Comparison of ENCODE assay signal across 8 cellular contexts in genomic region chr1:85465791-85466134, GRCh38. TPM values are rescaled to one million over a fixed set of nuclear protein-coding genes. Genes with fewer than 3 reads are reported as not detected.
A peak's percentile ranks its signal among the peaks of the same experiment; 100 is the strongest.
DNase-seq lines count a peak whose midpoint lies in the region; ATAC-seq, FAIRE-seq and TF ChIP-seq lines count a peak whose summit lies in the region.

No MANE protein-coding gene starts in this region.

- 81% methylated on average over 1 of the region's 1 CpG; no CpG with 5 or more reads in 1 of the 2 experiments for WGBS in H1 (ENCODE audit: extremely low coverage in 1 of 2, insufficient coverage in 1 of 2, insufficient read length in 1 of 2, insufficient replicate concordance in 2 of 2, low coverage in 1 of 2, low lambda C conversion rate in 2 of 2, missing lambda C conversion rate in 1 of 2), 2 experiments

- peak overlapping the region in 1 of 4 experiments; percentile 87; a peak in 1 of 8 replicates for H3K4me3 ChIP-seq in H1 (ENCODE audit: extremely low read depth in 1 of 4, insufficient read depth in 2 of 4, low read depth in 3 of 4, low read length in 4 of 4)
- H3K4me3 ChIP-seq in neural cell (ENCODE audit: low read length), result peak overlapping the region; percentile 80

- CTCF ChIA-PET in H1 (lab: Charles Lee; ENCODE audit: partially characterized antibody), result interaction anchor here (0.7 to 4.8 kb wide), 9 partner anchors 18 to 157 kb away, joined by 3 to 16 read pairs (median 4); no protein-coding TSS in a partner anchor

- ATAC-seq in GM19463 (IDR thresholded peaks at IDR 0.05; ENCODE audit: unreplicated experiment) (no peak), HG03565 (IDR thresholded peaks at IDR 0.05; ENCODE audit: unreplicated experiment) (no peak)

- DNase-seq in M059J (ENCODE audit: low read depth) (peak; percentile 46), H1 (ENCODE audit: low read depth in 1 of 2, low spot score in 2 of 2) (no peak), D341Med (ENCODE audit: low spot score) (no peak), DMS114 treated with DMSO at 0.1 percent for 48 hours (lab: John Stamatoyannopoulos, UW; ENCODE audit: unreplicated experiment) (no peak)

- H2BK5ac ChIP-seq in H1 (ENCODE audit: low read depth, low read length), result no peak overlapping the region

- no peak overlapping the region for H4K8ac ChIP-seq in H1 (ENCODE audit: extremely low read depth, insufficient read depth, low read length)

- no peak for TF ChIP-seq RAD21 in H1 (IDR thresholded peaks at IDR 0.05 in 1 of 2, conservative IDR thresholded peaks at IDR 0.05 in 1 of 2; ENCODE audit: low read depth in 2 of 2, low read length in 2 of 2)
- no peak for TF ChIP-seq RAD21 in neural cell (conservative IDR thresholded peaks at IDR 0.05)

- H3K27me3 ChIP-seq in H1 (replicated peaks in 1 of 4; ENCODE audit: control insufficient read depth in 3 of 4, extremely low read depth in 1 of 4, insufficient read depth in 3 of 4, low read length in 3 of 4), result peaks cover 0 to 23% (median 16%) of the 10 kb centered on the region in 4 experiments; a peak in 6 of 7 replicates
- H3K27me3 ChIP-seq in neural cell (ENCODE audit: insufficient read depth, low read depth, low read length), result no peaks in the 10 kb centered on the region

- no peak overlapping the region for H3K23ac ChIP-seq in H1 (ENCODE audit: insufficient read length)

- H4K5ac ChIP-seq in H1 (ENCODE audit: insufficient read length, low read depth, low read length), result no peak overlapping the region

- no peak for TF ChIP-seq CTCF in C4-2B (conservative IDR thresholded peaks at IDR 0.05)
- TF ChIP-seq CTCF in H1 (IDR thresholded peaks at IDR 0.05; ENCODE audit: control extremely low read depth in 1 of 3, insufficient read depth in 1 of 3, low read depth in 1 of 3, low read length in 3 of 3), result no peak
- no peak for TF ChIP-seq CTCF in neural cell (IDR thresholded peaks at IDR 0.05; ENCODE audit: poor library complexity, severe bottlenecking)

- H3K14ac ChIP-seq in H1 (ENCODE audit: insufficient read length), result no peak overlapping the region

- H3F3A ChIP-seq in neural cell (ENCODE audit: insufficient read depth, low read length, poor library complexity, severe bottlenecking), result no peaks in the 10 kb centered on the region

- TF ChIP-seq EP300 in H1 (IDR thresholded peaks at IDR 0.05; ENCODE audit: borderline replicate concordance in 1 of 2, low read depth in 2 of 2, low read length in 2 of 2) (no peak), neural cell (conservative IDR thresholded peaks at IDR 0.05; ENCODE audit: poor library complexity, severe bottlenecking) (no peak)

- H3K79me2 ChIP-seq in H1 (ENCODE audit: control insufficient read depth in 1 of 2, insufficient read depth in 2 of 2, low read length in 2 of 2) (peaks cover 0 to 12% of the 10 kb centered on the region in 2 experiments; a peak in 2 of 4 replicates), neural cell (replicated peaks; ENCODE audit: insufficient read depth, low read length) (peaks cover 33% of the 10 kb centered on the region)

- peaks cover 0 to 10% (median 3%) of the 10 kb centered on the region in 4 experiments; a peak in 6 of 7 replicates for H3K4me1 ChIP-seq in H1 (replicated peaks in 1 of 4; ENCODE audit: control insufficient read depth in 3 of 4, insufficient read depth in 4 of 4, low read length in 3 of 4)

- no peak for TF ChIP-seq POLR2A in H1 (IDR thresholded peaks at IDR 0.05; ENCODE audit: control extremely low read depth in 1 of 2, low read depth in 2 of 2, low read length in 2 of 2)

- no peak overlapping the region for H3K4ac ChIP-seq in H1 (replicated peaks; ENCODE audit: insufficient read length, low read depth, low read length)

- H2BK20ac ChIP-seq in H1 (ENCODE audit: low read length), result no peak overlapping the region

- H3K27ac ChIP-seq in C4-2B (peak overlapping the region; percentile 84), H1 (ENCODE audit: low read depth, low read length) (no peak overlapping the region), neural cell (ENCODE audit: low read length) (no peak overlapping the region)

- H2AFZ ChIP-seq in H1 (ENCODE audit: low read length) (no peak overlapping the region), neural cell (ENCODE audit: low read depth, low read length) (no peak overlapping the region)

- H2BK12ac ChIP-seq in H1 (ENCODE audit: low read depth, low read length), result no peak overlapping the region

- POLR2A ChIA-PET in H1 (lab: Charles Lee; ENCODE audit: partially characterized antibody), result interaction anchor here (1.0 to 2.6 kb wide), 3 partner anchors 11 to 120 kb away, joined by 3 to 14 read pairs (median 3); partner anchors contain the start of gene CCN1

- no peaks in the 10 kb centered on the region for H3K9me3 ChIP-seq in H1 (ENCODE audit: insufficient read depth in 2 of 2, low read depth in 1 of 2, low read length in 1 of 2)
- H3K9me3 ChIP-seq in neural cell (ENCODE audit: low read length), result no peaks in the 10 kb centered on the region

- H3K79me1 ChIP-seq in H1 (ENCODE audit: low read depth, low read length), result no peaks in the 10 kb centered on the region; the same call in 1 of the 2 replicates

- peak overlapping the region; percentile 20; the same call in 1 of the 2 replicates for H2BK15ac ChIP-seq in H1 (ENCODE audit: low read length)

- no peaks in the 10 kb centered on the region for H3K36me3 ChIP-seq in H1 (ENCODE audit: control insufficient read depth in 2 of 4, insufficient read depth in 4 of 4, low read length in 3 of 4)
- no peaks in the 10 kb centered on the region for H3K36me3 ChIP-seq in neural cell (ENCODE audit: insufficient read depth, low read length)

- no peak overlapping the region for H4K91ac ChIP-seq in H1 (replicated peaks; ENCODE audit: insufficient read length, low read length)

- H3K4me2 ChIP-seq in H1 (ENCODE audit: insufficient read depth in 1 of 2, low read depth in 2 of 2, low read length in 2 of 2), result peak overlapping the region; percentile 97 to 99; a peak in 2 of 4 replicates
- no peak overlapping the region for H3K4me2 ChIP-seq in neural cell (ENCODE audit: low read length)

- H3K9ac ChIP-seq in H1 (replicated peaks in 1 of 4; ENCODE audit: extremely low read depth in 1 of 4, low read depth in 3 of 4, low read length in 3 of 4), result no peak overlapping the region
- H3K9ac ChIP-seq in neural cell (ENCODE audit: low read length), result no peak overlapping the region

- H3K56ac ChIP-seq in H1 (replicated peaks; ENCODE audit: insufficient read length, low read depth, low read length), result no peak overlapping the region

- no peak overlapping the region for H2AK5ac ChIP-seq in H1 (ENCODE audit: low read depth, low read length)

- no peak for FAIRE-seq in H1 (lab: Jason Lieb, UNC)

- no peak overlapping the region for H3K18ac ChIP-seq in H1 (ENCODE audit: extremely low read depth, low read length)

- H3K9me2 ChIP-seq in neural cell (ENCODE audit: insufficient read depth, low read length), result no peaks in the 10 kb centered on the region

- H2BK120ac ChIP-seq in H1 (replicated peaks; ENCODE audit: low read depth, low read length), result no peak overlapping the region

- H4K20me1 ChIP-seq in H1 (replicated peaks in 1 of 2; ENCODE audit: control insufficient read depth in 1 of 2, insufficient read depth in 2 of 2, low read length in 2 of 2), result peaks cover 1% of the 10 kb centered on the region in 2 experiments
- no peaks in the 10 kb centered on the region for H4K20me1 ChIP-seq in neural cell (ENCODE audit: insufficient read depth)

- peaks cover 13% of the 10 kb centered on the region; the same call in 1 of the 2 replicates for H3K23me2 ChIP-seq in H1 (ENCODE audit: low read depth, low read length)

TF ChIP-seq in H1, 55 proteins besides CTCF, POLR2A, EP300 and RAD21 (continues in another document):
- TF ChIP-seq CHD2 (IDR thresholded peaks at IDR 0.05; ENCODE audit: low read length) (no peak), RNF2 (IDR thresholded peaks at IDR 0.05; ENCODE audit: borderline replicate concordance, low read depth, low read length, missing control alignments, poor library complexity, severe bottlenecking) (no peak), USF2 (IDR thresholded peaks at IDR 0.05; ENCODE audit: low read length) (no peak), POU5F1 (IDR thresholded peaks at IDR 0.05; ENCODE audit: low read depth, low read length) (no peak), EGR1 (IDR thresholded peaks at IDR 0.05; ENCODE audit: borderline replicate concordance, low read depth, low read length) (no peak)

TF ChIP-seq in neural cell, 6 proteins besides CTCF, POLR2A, EP300 and RAD21 (continues in another document):
- TF ChIP-seq TAF1 (IDR thresholded peaks at IDR 0.05; ENCODE audit: low read depth) (no peak), EZH2 (IDR thresholded peaks at IDR 0.05; ENCODE audit: borderline replicate concordance, insufficient read depth, low read length, poor library complexity, severe bottlenecking) (no peak), POLR2AphosphoS5 (IDR thresholded peaks at IDR 0.05) (no peak), MXI1 (conservative IDR thresholded peaks at IDR 0.05; ENCODE audit: poor library complexity, severe bottlenecking) (no peak)

RNA-seq across cellular contexts. Expression of gene DDAH1, which starts 0.8 kb away (rescaled TPM):
- 71.0 and 82.7 TPM in 2 replicates for total RNA-seq in M059J (2014; rRNA removed; shearing (Covaris generic))
- total RNA-seq in H1 (2021; fragmentation: NEBNext Ultra II Directional; extraction: Animal tissue kit (Norgen Biotek cat#: 25700)), result 52.1 and 54.5 TPM in 2 replicates
- 12.4 and 22.8 TPM in 2 replicates for polyA plus RNA-seq in H1 (2011; rRNA removed)
- 19.3 TPM for polyA plus RNA-seq in H1 (2011; cell fraction: cytosol; rRNA removed)
- 10.9 TPM for polyA plus RNA-seq in H1 (2011; cell fraction: nucleus; rRNA removed)
- 20.3 to 27.9 TPM (median 25.9 TPM) in 4 replicates for polyA plus RNA-seq in H1 (2012, experiment 1 of 2)
- polyA plus RNA-seq in H1 (2012, experiment 2 of 2), result 4.0 TPM
- polyA plus RNA-seq in H1 (2013, experiment 1 of 2), result 30.3 TPM
- polyA plus RNA-seq in H1 (2013, experiment 2 of 2), result 32.1 TPM
- polyA minus RNA-seq in H1 (2011; rRNA and poly(A)+ RNA removed), result 26.1 and 42.3 TPM in 2 replicates
- polyA minus RNA-seq in H1 (2011; cell fraction: cytosol; rRNA and poly(A)+ RNA removed), result 13.8 TPM
- polyA minus RNA-seq in H1 (2011; cell fraction: nucleus; rRNA and poly(A)+ RNA removed), result 9.9 TPM
- polyA plus RNA-seq in neural cell, result 40.4 and 42.7 TPM in 2 replicates
- polyA minus RNA-seq in neural cell, result 52.8 and 62.3 TPM in 2 replicates
